2 cellular contexts compared by ENCODE assay signal in genomic region chr3:39313289-39313688, GRCh38.
A peak's percentile ranks its signal among the peaks of the same experiment; 100 is the strongest.
TF ChIP-seq lines count a peak whose summit lies in the region.

No MANE protein-coding gene starts in this region.

TF ChIP-seq in liver, 16 proteins besides CTCF, POLR2A, EP300 and RAD21:
- TF ChIP-seq, protein P1, sequence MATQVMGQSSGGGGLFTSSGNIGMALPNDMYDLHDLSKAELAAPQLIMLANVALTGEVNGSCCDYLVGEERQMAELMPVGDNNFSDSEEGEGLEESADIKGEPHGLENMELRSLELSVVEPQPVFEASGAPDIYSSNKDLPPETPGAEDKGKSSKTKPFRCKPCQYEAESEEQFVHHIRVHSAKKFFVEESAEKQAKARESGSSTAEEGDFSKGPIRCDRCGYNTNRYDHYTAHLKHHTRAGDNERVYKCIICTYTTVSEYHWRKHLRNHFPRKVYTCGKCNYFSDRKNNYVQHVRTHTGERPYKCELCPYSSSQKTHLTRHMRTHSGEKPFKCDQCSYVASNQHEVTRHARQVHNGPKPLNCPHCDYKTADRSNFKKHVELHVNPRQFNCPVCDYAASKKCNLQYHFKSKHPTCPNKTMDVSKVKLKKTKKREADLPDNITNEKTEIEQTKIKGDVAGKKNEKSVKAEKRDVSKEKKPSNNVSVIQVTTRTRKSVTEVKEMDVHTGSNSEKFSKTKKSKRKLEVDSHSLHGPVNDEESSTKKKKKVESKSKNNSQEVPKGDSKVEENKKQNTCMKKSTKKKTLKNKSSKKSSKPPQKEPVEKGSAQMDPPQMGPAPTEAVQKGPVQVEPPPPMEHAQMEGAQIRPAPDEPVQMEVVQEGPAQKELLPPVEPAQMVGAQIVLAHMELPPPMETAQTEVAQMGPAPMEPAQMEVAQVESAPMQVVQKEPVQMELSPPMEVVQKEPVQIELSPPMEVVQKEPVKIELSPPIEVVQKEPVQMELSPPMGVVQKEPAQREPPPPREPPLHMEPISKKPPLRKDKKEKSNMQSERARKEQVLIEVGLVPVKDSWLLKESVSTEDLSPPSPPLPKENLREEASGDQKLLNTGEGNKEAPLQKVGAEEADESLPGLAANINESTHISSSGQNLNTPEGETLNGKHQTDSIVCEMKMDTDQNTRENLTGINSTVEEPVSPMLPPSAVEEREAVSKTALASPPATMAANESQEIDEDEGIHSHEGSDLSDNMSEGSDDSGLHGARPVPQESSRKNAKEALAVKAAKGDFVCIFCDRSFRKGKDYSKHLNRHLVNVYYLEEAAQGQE (IDR thresholded peaks at IDR 0.05): no peak
- TF ChIP-seq SP1 (IDR thresholded peaks at IDR 0.05): peak; percentile 24
- TF ChIP-seq HNF4A (conservative IDR thresholded peaks at IDR 0.05): peak; percentile 53 to 76
- TF ChIP-seq JUND (IDR thresholded peaks at IDR 0.05): peak in 1 of 2 donors; percentile 65
- TF ChIP-seq NR2F2 (IDR thresholded peaks at IDR 0.05): no peak
- TF ChIP-seq RXRA (IDR thresholded peaks at IDR 0.05): peak in 1 of 2 donors; percentile 81
- TF ChIP-seq EGR1 (IDR thresholded peaks at IDR 0.05; ENCODE audit: low read depth in 2 of 2): peak in 1 of 2 donors; percentile 14

TF ChIP-seq in HepG2, 621 proteins besides CTCF, POLR2A, EP300 and RAD21:
- TF ChIP-seq RNF219 (CRISPR knock-in tag; IDR thresholded peaks at IDR 0.05): no peak
- TF ChIP-seq HBP1 (CRISPR knock-in tag; IDR thresholded peaks at IDR 0.05; ENCODE audit: low read depth): no peak
- TF ChIP-seq ZNF253 (CRISPR knock-in tag; IDR thresholded peaks at IDR 0.05; ENCODE audit: borderline replicate concordance): no peak
- TF ChIP-seq HNF1A (IDR thresholded peaks at IDR 0.05; ENCODE audit: low read depth): no peak
- no peak for TF ChIP-seq HNF1A (CRISPR knock-in tag; IDR thresholded peaks at IDR 0.05; ENCODE audit: borderline replicate concordance)
- TF ChIP-seq ZNF670 (CRISPR knock-in tag; IDR thresholded peaks at IDR 0.05; ENCODE audit: borderline replicate concordance): no peak
- no peak for TF ChIP-seq KAT8 (CRISPR knock-in tag; IDR thresholded peaks at IDR 0.05)
- TF ChIP-seq SNAI1 (CRISPR knock-in tag; IDR thresholded peaks at IDR 0.05; ENCODE audit: borderline replicate concordance): no peak
- TF ChIP-seq, protein P2, sequence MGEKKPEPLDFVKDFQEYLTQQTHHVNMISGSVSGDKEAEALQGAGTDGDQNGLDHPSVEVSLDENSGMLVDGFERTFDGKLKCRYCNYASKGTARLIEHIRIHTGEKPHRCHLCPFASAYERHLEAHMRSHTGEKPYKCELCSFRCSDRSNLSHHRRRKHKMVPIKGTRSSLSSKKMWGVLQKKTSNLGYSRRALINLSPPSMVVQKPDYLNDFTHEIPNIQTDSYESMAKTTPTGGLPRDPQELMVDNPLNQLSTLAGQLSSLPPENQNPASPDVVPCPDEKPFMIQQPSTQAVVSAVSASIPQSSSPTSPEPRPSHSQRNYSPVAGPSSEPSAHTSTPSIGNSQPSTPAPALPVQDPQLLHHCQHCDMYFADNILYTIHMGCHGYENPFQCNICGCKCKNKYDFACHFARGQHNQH (CRISPR knock-in tag; IDR thresholded peaks at IDR 0.05): no peak
- no peak for TF ChIP-seq SRY (CRISPR knock-in tag; IDR thresholded peaks at IDR 0.05)
- no peak for TF ChIP-seq NR2C2 (CRISPR knock-in tag; IDR thresholded peaks at IDR 0.05; ENCODE audit: borderline replicate concordance)
- no peak for TF ChIP-seq PRPF4 (IDR thresholded peaks at IDR 0.05; ENCODE audit: low read depth, low read length, poor library complexity, severe bottlenecking)
- TF ChIP-seq ATF5 (CRISPR knock-in tag; IDR thresholded peaks at IDR 0.05; ENCODE audit: low read depth): no peak
- no peak for TF ChIP-seq TFDP1 (CRISPR knock-in tag; IDR thresholded peaks at IDR 0.05; ENCODE audit: borderline replicate concordance)
- no peak for TF ChIP-seq ZSCAN30 (CRISPR knock-in tag; IDR thresholded peaks at IDR 0.05)
